ENCODE assay signal across 1 cellular context in the genomic region with DNA sequence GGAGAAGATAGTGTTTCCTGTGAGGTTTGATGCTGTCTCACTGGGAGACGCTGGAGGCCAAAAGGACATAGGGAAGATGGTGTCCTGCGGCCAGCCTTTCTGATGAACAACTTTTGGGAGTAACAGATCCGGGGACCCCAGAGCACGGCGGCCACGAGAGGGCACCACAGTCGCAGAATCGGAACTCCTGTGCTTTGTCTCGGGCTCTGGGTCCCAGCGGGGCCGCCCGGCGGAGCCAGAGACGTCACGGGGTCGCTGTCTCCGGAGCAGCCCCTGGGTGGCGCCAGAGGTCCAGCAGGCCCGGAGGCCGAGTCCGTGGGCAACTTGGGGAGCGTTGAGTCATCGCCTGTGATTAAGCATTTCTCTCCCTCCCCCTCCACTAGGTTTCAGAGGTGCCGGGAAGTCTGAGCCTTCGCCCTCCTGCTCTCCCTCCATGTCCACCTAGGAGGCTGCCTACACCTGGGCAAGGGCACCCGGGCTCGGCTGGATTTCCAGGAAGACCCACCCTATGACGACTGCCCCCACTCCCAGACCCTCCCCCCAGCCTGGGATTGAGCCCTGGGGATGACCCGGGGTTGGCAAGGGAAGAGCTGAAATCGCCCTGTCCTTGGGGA.
TF ChIP-seq lines count a peak whose summit lies in the region.

No MANE protein-coding gene starts in this region.

TF ChIP-seq in A549, 52 proteins besides CTCF, POLR2A, EP300 and RAD21 (continued from another document):
- no peak for TF ChIP-seq CBX8 (IDR thresholded peaks at IDR 0.05)
- peak in 1 of 2 experiments; percentile 59; a peak in 2 of 5 replicates for TF ChIP-seq JUN (IDR thresholded peaks at IDR 0.05)
- TF ChIP-seq MAFK (IDR thresholded peaks at IDR 0.05; ENCODE audit: partially characterized antibody), result peak; percentile 56
- TF ChIP-seq, protein P1, sequence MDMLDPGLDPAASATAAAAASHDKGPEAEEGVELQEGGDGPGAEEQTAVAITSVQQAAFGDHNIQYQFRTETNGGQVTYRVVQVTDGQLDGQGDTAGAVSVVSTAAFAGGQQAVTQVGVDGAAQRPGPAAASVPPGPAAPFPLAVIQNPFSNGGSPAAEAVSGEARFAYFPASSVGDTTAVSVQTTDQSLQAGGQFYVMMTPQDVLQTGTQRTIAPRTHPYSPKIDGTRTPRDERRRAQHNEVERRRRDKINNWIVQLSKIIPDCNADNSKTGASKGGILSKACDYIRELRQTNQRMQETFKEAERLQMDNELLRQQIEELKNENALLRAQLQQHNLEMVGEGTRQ (IDR thresholded peaks at IDR 0.05), result no peak
- TF ChIP-seq RNF2 (IDR thresholded peaks at IDR 0.05; ENCODE audit: borderline replicate concordance, low read depth), result no peak
- TF ChIP-seq FOSL2 (IDR thresholded peaks at IDR 0.05), result peak; percentile 50; the same call in 1 of the 2 replicates
- peak; percentile 97 for TF ChIP-seq FOSL2 (CRISPR knock-in tag; IDR thresholded peaks at IDR 0.05)
